8 cellular contexts compared by ENCODE assay signal in the genomic region with DNA sequence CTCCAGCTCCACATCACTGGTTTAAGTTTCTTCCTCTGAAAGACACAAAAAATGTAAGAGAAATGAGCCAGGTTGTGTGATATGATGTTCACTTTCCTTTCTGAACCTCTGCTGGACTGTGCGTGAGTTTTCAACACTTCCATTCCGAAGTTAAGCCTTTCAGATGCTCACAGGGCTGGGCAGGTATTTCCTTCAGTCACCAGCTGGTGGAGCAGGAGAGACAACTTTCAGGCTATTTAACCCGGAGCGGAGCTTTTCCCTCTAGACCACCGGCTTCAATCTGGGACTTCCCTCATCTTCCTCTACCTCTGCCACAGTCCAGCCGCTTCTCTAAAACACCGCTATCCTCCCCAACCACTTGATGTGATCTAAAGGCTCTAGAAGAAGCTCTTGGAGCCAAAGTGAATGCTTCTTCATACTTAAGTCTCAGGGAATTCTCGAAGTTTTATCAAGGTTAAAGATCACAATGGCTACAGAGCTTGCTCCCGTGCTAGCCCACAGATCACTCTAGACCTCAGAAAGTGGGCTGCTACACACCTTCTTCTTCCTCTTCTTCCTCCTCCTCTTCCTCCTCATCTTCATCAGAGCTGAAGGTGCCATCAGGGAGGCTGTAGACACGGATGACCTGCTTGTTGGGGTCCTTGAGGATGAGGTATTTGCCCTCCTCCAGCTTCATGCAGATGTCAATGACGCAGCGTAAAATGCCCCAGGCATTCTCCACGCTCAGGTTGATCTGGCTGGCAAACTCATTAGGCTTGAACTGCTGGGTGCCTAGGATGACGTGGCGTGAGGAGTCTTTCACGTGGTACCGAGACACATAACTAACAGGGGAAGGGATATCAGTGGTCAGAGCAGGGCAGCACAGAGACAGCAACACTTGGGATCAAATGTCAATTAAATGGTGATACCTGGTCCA. TPM values are rescaled to one million over a fixed set of nuclear protein-coding genes. Genes with fewer than 3 reads are reported as not detected.
A peak's percentile ranks its signal among the peaks of the same experiment; 100 is the strongest.
DNase-seq lines count a peak whose midpoint lies in the region; ATAC-seq and TF ChIP-seq lines count a peak whose summit lies in the region.

No MANE protein-coding gene starts in this region.

- CTCF ChIA-PET in activated CD8-positive, alpha-beta T cell treated with anti-CD3 and anti-CD28 coated beads, Interleukin-2, amount 10 ng/mL, durations not matched to agents 7 days and 5 days (lab: Charles Lee): interaction anchor here (0.8 to 2.0 kb wide), 13 partner anchors 10 to 348 kb away, joined by 3 to 13 read pairs (median 5); a partner anchor contains a TSS

- intact Hi-C loops in heart left ventricle (cut with DNase I) (no loop called here), left cardiac atrium (cut with DNase I) (no loop called here)

- peaks cover 7% of the 10 kb centered on the region for H3K4me1 Mint-ChIP-seq in activated CD8-positive, alpha-beta T cell treated with anti-CD3 and anti-CD28 coated beads, Interleukin-2, amount 10 ng/mL, durations not matched to agents 7 days and 5 days (ENCODE audit: low read depth)

- H3K9me3 ChIP-seq in heart left ventricle: no peaks in the 10 kb centered on the region
- no peaks in the 10 kb centered on the region for H3K9me3 ChIP-seq in effector memory CD4-positive, alpha-beta T cell (ENCODE audit: control insufficient read depth, low read length)

- H3K27ac ChIP-seq in heart left ventricle: peak overlapping the region in 1 of 12 donors; percentile 30
- H3K27ac ChIP-seq in effector memory CD4-positive, alpha-beta T cell (ENCODE audit: insufficient read depth, low read length, poor library complexity, severe bottlenecking): no peak overlapping the region

- POLR2A ChIA-PET in activated CD8-positive, alpha-beta T cell treated with anti-CD3 and anti-CD28 coated beads, Interleukin-2, amount 10 ng/mL, durations not matched to agents 7 days and 5 days (lab: Charles Lee): interaction anchor here (0.6 to 1.9 kb wide), 4 partner anchors 9 to 133 kb away, joined by 3 to 10 read pairs (median 4); a partner anchor contains a TSS

- TF ChIP-seq CTCF in heart left ventricle (IDR thresholded peaks at IDR 0.05): peak; percentile 28 to 64 (median 51)
- peak; percentile 56 for TF ChIP-seq CTCF in NB4 (IDR thresholded peaks at IDR 0.05; ENCODE audit: low read depth, low read length)

- no peak for DNase-seq in heart left ventricle
- no peak for DNase-seq in left cardiac atrium
- peak; percentile 55 for DNase-seq in NB4 (ENCODE audit: low read depth)
- DNase-seq in activated CD8-positive, alpha-beta T cell treated with anti-CD3 and anti-CD28 coated beads, Interleukin-2, amount 10 ng/mL, durations not matched to agents 7 days and 5 days: peak; percentile 58
- DNase-seq in fibroblast of the conjunctiva (ENCODE audit: low read depth): peak; percentile 17
- DNase-seq in retina: peak; percentile 52
- no peak for DNase-seq in NK-92 (lab: John Stamatoyannopoulos, UW; ENCODE audit: unreplicated experiment)
- no peak for DNase-seq in effector memory CD4-positive, alpha-beta T cell

- no peaks in the 10 kb centered on the region for H3K27me3 Mint-ChIP-seq in activated CD8-positive, alpha-beta T cell treated with anti-CD3 and anti-CD28 coated beads, Interleukin-2, amount 10 ng/mL, durations not matched to agents 7 days and 5 days (ENCODE audit: low read depth)

- peaks cover 6 to 66% (median 61%) of the 10 kb centered on the region in 9 donors for H3K36me3 ChIP-seq in heart left ventricle
- H3K36me3 ChIP-seq in effector memory CD4-positive, alpha-beta T cell (ENCODE audit: control insufficient read depth, insufficient read depth, low read length): peaks cover 57% of the 10 kb centered on the region

- TF ChIP-seq POLR2A in heart left ventricle (IDR thresholded peaks at IDR 0.05): no peak
- TF ChIP-seq POLR2A in NB4 (IDR thresholded peaks at IDR 0.05; ENCODE audit: extremely low read depth, insufficient read length): no peak

- peak in 1 of 4 donors; percentile 23 for ATAC-seq in heart left ventricle
- ATAC-seq in left cardiac atrium: no peak
- ATAC-seq in activated CD8-positive, alpha-beta T cell treated with anti-CD3 and anti-CD28 coated beads, Interleukin-2, amount 10 ng/mL, durations not matched to agents 7 days and 5 days: no peak

- peaks cover 0 to 21% (median 11%) of the 10 kb centered on the region in 12 donors for H3K4me1 ChIP-seq in heart left ventricle
- peaks cover 4% of the 10 kb centered on the region for H3K4me1 ChIP-seq in effector memory CD4-positive, alpha-beta T cell (ENCODE audit: control insufficient read depth, insufficient read depth, low read length, poor library complexity, severe bottlenecking)

- no peak overlapping the region for H3K4me3 Mint-ChIP-seq in activated CD8-positive, alpha-beta T cell treated with anti-CD3 and anti-CD28 coated beads, Interleukin-2, amount 10 ng/mL, durations not matched to agents 7 days and 5 days

- WGBS in heart left ventricle, 4 donors: 64 to 71% (median 68%) methylated on average over 17 of the region's 17 CpGs

- no peaks in the 10 kb centered on the region for H3K27me3 ChIP-seq in heart left ventricle
- no peaks in the 10 kb centered on the region for H3K27me3 ChIP-seq in effector memory CD4-positive, alpha-beta T cell (replicated peaks; ENCODE audit: control insufficient read depth, insufficient read depth, low read length, poor library complexity, severe bottlenecking)

- H3K4me3 ChIP-seq in heart left ventricle (no peak overlapping the region), NB4 (ENCODE audit: low read depth, low read length) (no peak overlapping the region)
- no peak overlapping the region for H3K4me3 ChIP-seq in effector memory CD4-positive, alpha-beta T cell (ENCODE audit: insufficient read depth, low read depth, low read length, poor library complexity, severe bottlenecking)

- H3K36me3 Mint-ChIP-seq in activated CD8-positive, alpha-beta T cell treated with anti-CD3 and anti-CD28 coated beads, Interleukin-2, amount 10 ng/mL, durations not matched to agents 7 days and 5 days (ENCODE audit: low read depth): peaks cover 56% of the 10 kb centered on the region

- peak overlapping the region; percentile 43 for H3K27ac Mint-ChIP-seq in activated CD8-positive, alpha-beta T cell treated with anti-CD3 and anti-CD28 coated beads, Interleukin-2, amount 10 ng/mL, durations not matched to agents 7 days and 5 days

- no peaks in the 10 kb centered on the region for H3K9me3 Mint-ChIP-seq in activated CD8-positive, alpha-beta T cell treated with anti-CD3 and anti-CD28 coated beads, Interleukin-2, amount 10 ng/mL, durations not matched to agents 7 days and 5 days (ENCODE audit: insufficient read depth)

RNA-seq across cellular contexts. Expression of a gene that starts 4.4 kb away (rescaled TPM):
- 10 to 100 TPM in 3 of 9 donors, 1 to 10 TPM in 6; 5.6 to 12.1 (median 8.3) TPM for total RNA-seq in heart left ventricle
- 1 to 10 TPM; 3.5 to 4.7 TPM for polyA plus RNA-seq in heart left ventricle
- 1 to 10 TPM; 5.1 to 8.5 TPM for total RNA-seq in left cardiac atrium
- total RNA-seq in activated CD8-positive, alpha-beta T cell treated with anti-CD3 and anti-CD28 coated beads, Interleukin-2, amount 10 ng/mL, durations not matched to agents 7 days and 5 days: 10 to 100 TPM; 19.0 to 20.3 TPM

RNA-seq across cellular contexts. Expression of a gene that starts 17.7 kb away (rescaled TPM):
- total RNA-seq in heart left ventricle (100 to 1,000 TPM in 3 of 9 donors, 10 to 100 TPM in 6; 73.6 to 206 (median 89.4) TPM), left cardiac atrium (10 to 100 TPM; 74.8 to 96.3 TPM)
- 100 to 1,000 TPM in 1 of 2 donors, 10 to 100 TPM in 1; 75.7 to 192 TPM for polyA plus RNA-seq in heart left ventricle
- 100 to 1,000 TPM; 186 to 190 TPM for total RNA-seq in activated CD8-positive, alpha-beta T cell treated with anti-CD3 and anti-CD28 coated beads, Interleukin-2, amount 10 ng/mL, durations not matched to agents 7 days and 5 days

RNA-seq across cellular contexts. Expression of a gene that starts 29.8 kb away (rescaled TPM):
- total RNA-seq in heart left ventricle (100 to 1,000 TPM in 6 of 9 donors, 10 to 100 TPM in 3; 87.9 to 128 (median 113) TPM), left cardiac atrium (10 to 100 TPM; 91.5 to 96.8 TPM)
- polyA plus RNA-seq in heart left ventricle: 100 to 1,000 TPM in 1 of 2 donors, 10 to 100 TPM in 1; 99.9 to 160 TPM
- 10 to 100 TPM; 74.1 to 78.4 TPM for total RNA-seq in activated CD8-positive, alpha-beta T cell treated with anti-CD3 and anti-CD28 coated beads, Interleukin-2, amount 10 ng/mL, durations not matched to agents 7 days and 5 days

Comparison
In these comparisons a context has a peak if more than half of its experiments do, and no peak if none do; other contexts are left out.
1. DNase-seq: peak in NB4 (single experiment), activated CD8-positive, alpha-beta T cell treated with anti-CD3 and anti-CD28 coated beads, Interleukin-2, amount 10 ng/mL, durations not matched to agents 7 days and 5 days (single experiment), fibroblast of the conjunctiva (single experiment) and retina (single experiment); none in heart left ventricle (0 of 5), left cardiac atrium (single experiment), NK-92 (single experiment) and effector memory CD4-positive, alpha-beta T cell (0 of 3).